Comparison of ENCODE assay signal across 18 cellular contexts in the genomic region with DNA sequence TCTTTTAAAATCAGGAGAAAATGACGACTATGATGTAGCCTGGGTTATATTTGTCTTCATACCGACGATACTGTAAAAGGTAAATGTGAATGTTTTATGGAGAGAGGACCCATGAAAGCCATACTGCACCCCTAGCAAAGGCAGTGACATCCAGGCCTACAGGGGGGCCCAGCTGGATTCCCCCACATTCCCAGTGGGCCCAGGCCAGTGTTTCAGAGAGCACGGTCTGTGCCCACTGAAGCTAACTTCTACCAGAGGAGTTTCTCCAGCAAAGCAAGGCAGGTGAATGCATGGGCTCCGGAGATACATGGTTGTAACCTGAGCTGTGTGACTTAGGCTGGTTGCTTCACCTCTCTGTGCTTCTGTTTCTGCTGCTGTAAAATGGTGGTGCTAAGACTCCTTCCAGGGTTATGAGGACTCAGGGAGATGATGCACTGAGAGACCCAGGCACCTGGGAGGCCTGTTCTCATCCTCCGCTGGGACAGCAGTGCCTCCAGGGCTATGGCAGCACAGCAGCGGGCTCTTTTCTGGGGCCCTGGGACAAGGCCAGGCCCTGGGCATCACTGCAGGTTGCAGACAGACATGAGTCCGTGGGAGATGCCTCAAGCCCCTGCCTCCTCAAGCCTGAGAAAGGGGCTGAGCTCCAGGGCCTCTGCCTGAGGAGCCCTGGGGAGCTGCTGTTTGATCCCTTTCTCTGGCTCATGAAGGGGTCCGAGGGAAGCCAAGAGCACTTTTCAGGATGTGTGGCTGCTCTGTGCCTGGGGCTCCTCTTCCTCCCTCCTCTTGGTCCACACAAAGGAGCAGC.
"Had no signal": no experiment of that assay in that cellular context is flagged by ENCODE, and none has a peak within 500 bp of the region (broad histone marks: within the 10 kb centered on the region; RNA-seq: fewer than 3 reads in every experiment).

No MANE protein-coding gene starts in this region.

- H3K36me3 ChIP-seq: pancreas, tibial nerve had no signal

- H3K79me2 ChIP-seq: hepatocyte had no signal

- H3K4me3 ChIP-seq: dorsolateral prefrontal cortex, hepatocyte, mucosa of descending colon, pancreas, testis, tibial nerve had no signal

- DNase-seq: cortex of kidney; effector CD8-positive, alpha-beta T cell; foreskin melanocyte; mammary epithelial cell; mucosa of descending colon; nucleus accumbens; pancreas; right cardiac atrium; stimulated activated CD4-positive, alpha-beta T cell treated with anti-CD3 and anti-CD28 coated beads, Interleukin-15, amount 100 ng/mL, for 24 hours; stimulated activated CD4-positive, alpha-beta T cell treated with anti-CD3 and anti-CD28 coated beads, Interleukin-1b, Interleukin-23, amount 100 ng/mL, for 48 hours; stimulated activated CD4-positive, alpha-beta T cell treated with anti-CD3 and anti-CD28 coated beads, Interleukin-4, amount 100 ng/mL, for 24 hours; stimulated activated naive B cell treated with anti-CD40 and anti-IgM and Interleukin-4, amounts not matched to agents 10 μg/mL and 1 μg/mL and 100 μg/mL, for 72 hours; stimulated activated naive CD8-positive, alpha-beta T cell treated with anti-CD3 and anti-CD28 coated beads, Interleukin-15, amount 100 ng/mL, for 72 hours; testis had no signal

- H3K27me3 ChIP-seq: hepatocyte, pancreas, testis, tibial nerve had no signal

- H3K4me2 ChIP-seq: hepatocyte had no signal

- H3K4me1 ChIP-seq: pancreas, testis had no signal

- H3K9me3 ChIP-seq: mucosa of descending colon, pancreas, testis, tibial nerve had no signal

- H2AFZ ChIP-seq: hepatocyte had no signal

- ATAC-seq: mucosa of descending colon; naive thymus-derived CD8-positive, alpha-beta T cell; pancreas; right cardiac atrium; stimulated activated naive B cell treated with anti-CD40 and anti-IgM and Interleukin-4, amounts not matched to agents 10 μg/mL and 1 μg/mL and 100 μg/mL, for 72 hours; stimulated activated naive CD8-positive, alpha-beta T cell treated with anti-CD3 and anti-CD28 coated beads, Interleukin-15, amount 100 ng/mL, for 72 hours had no signal

- H3K27ac ChIP-seq: dorsolateral prefrontal cortex, hepatocyte, pancreas, testis, tibial nerve had no signal

- FAIRE-seq: pancreas had no signal
